ENCODE assay signal across 9 cellular contexts in the genomic region with DNA sequence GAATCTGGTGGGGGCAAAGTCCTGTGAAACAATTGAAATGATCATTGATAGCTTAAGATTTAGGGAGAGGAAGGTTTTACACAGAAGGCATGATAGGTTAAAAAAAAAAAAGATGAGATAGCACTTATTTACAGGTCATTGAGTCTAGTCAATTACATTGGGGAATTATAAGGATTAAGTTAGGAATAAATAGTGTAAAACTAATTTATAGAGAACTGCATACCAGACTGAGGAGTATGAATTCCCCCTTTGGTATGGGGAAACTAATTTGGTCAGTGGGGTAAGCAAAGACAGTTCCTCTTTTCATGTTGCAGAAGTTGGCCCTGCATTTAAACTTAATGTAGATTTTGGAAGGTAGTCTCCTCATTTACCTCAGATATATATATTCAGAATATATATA. TPM values are rescaled to one million over a fixed set of nuclear protein-coding genes. Genes with fewer than 3 reads are reported as not detected.
A peak's percentile ranks its signal among the peaks of the same experiment; 100 is the strongest.
DNase-seq lines count a peak whose midpoint lies in the region; ATAC-seq and TF ChIP-seq lines count a peak whose summit lies in the region.
"Had no signal": no experiment of that assay in that cellular context is flagged by ENCODE, and none has a peak within 500 bp of the region (broad histone marks: within the 10 kb centered on the region; RNA-seq: fewer than 3 reads in every experiment).

No MANE protein-coding gene starts in this region.

- H3K4me3 Mint-ChIP-seq in CD4-positive, alpha-beta T cell: no peak overlapping the region

- in situ Hi-C loops in G401 (cut with HindIII; ENCODE audit: low sequenced_read_pairs): no loop called here

- peaks cover 51% of the 10 kb centered on the region for H3K36me3 Mint-ChIP-seq in CD4-positive, alpha-beta T cell (ENCODE audit: low read depth)

- H3K27me3 Mint-ChIP-seq in CD4-positive, alpha-beta T cell: no peaks in the 10 kb centered on the region

- CTCF ChIA-PET in CD4-positive, alpha-beta T cell (lab: Charles Lee): no interaction called here

- no peak for DNase-seq in CD4-positive, alpha-beta T cell
- DNase-seq in adipocyte (ENCODE audit: low read depth): no peak
- DNase-seq in GM19238 (ENCODE audit: insufficient read length, low spot score): no peak
- DNase-seq in AG08395 (ENCODE audit: low spot score): no peak
- DNase-seq in cerebellar cortex (ENCODE audit: low spot score): no peak
- DNase-seq in G401 (ENCODE audit: low spot score): no peak
- DNase-seq: central memory CD4-positive, alpha-beta T cell had no signal

- peaks cover 53% of the 10 kb centered on the region for H3K4me1 ChIP-seq in adipocyte (ENCODE audit: control insufficient read depth, insufficient read depth, low read length)

- H3K9me3 Mint-ChIP-seq in CD4-positive, alpha-beta T cell: no peaks in the 10 kb centered on the region

- no peaks in the 10 kb centered on the region for H3K9me3 ChIP-seq in CD4-positive, alpha-beta T cell (ENCODE audit: control insufficient read depth, low read length)
- H3K9me3 ChIP-seq in adipocyte (ENCODE audit: control insufficient read depth, low read length): no peaks in the 10 kb centered on the region

- no peak overlapping the region for H3K9ac ChIP-seq in adipocyte (ENCODE audit: low read length)

- H3K27me3 ChIP-seq in CD4-positive, alpha-beta T cell (ENCODE audit: control insufficient read depth, insufficient read depth, low read length): no peaks in the 10 kb centered on the region
- H3K27me3 ChIP-seq in adipocyte (replicated peaks; ENCODE audit: control insufficient read depth, insufficient read depth, low read length): no peaks in the 10 kb centered on the region

- peaks cover 64% of the 10 kb centered on the region for H3K4me1 Mint-ChIP-seq in CD4-positive, alpha-beta T cell (ENCODE audit: low read depth)

- peak overlapping the region; percentile 44 for H3K4me3 ChIP-seq in adipocyte (ENCODE audit: low read length)

- H3K27ac Mint-ChIP-seq in CD4-positive, alpha-beta T cell: peak overlapping the region; percentile 2

- TF ChIP-seq CTCF in CD4-positive, alpha-beta T cell (IDR thresholded peaks at IDR 0.05): no peak

- intact Hi-C loops in CD4-positive, alpha-beta T cell (cut with DNase I, micrococcal nuclease): no loop called here

- POLR2A ChIA-PET in CD4-positive, alpha-beta T cell (lab: Charles Lee): interaction anchor here (6.9 kb wide), 1 partner anchor 10 kb away, joined by 86 read pairs; a partner anchor contains a TSS

- no peak for ATAC-seq in CD4-positive, alpha-beta T cell (ENCODE audit: poor library complexity)
- peak; percentile 49 for ATAC-seq in GM19328 (IDR thresholded peaks at IDR 0.05; ENCODE audit: unreplicated experiment)
- peak; percentile 48 for ATAC-seq in HG03432 (IDR thresholded peaks at IDR 0.05; ENCODE audit: unreplicated experiment)

- H3K36me3 ChIP-seq in adipocyte (ENCODE audit: control insufficient read depth, insufficient read depth, low read length, severe bottlenecking): peaks cover 31% of the 10 kb centered on the region

- no peak overlapping the region for H3K27ac ChIP-seq in CD4-positive, alpha-beta T cell (ENCODE audit: low read depth, low read length)

RNA-seq across cellular contexts. Expression of a gene that starts 10.7 kb away (rescaled TPM):
- 100 to 1,000 TPM; 215 to 224 TPM for total RNA-seq in CD4-positive, alpha-beta T cell
- 33.1 and 36.6 TPM in 2 replicates for total RNA-seq in G401 (2014; rRNA removed; shearing (Covaris generic))
